Comparison of ENCODE assay signal across 9 cellular contexts in genomic region chr17:80892019-80892855, GRCh38.
DNase-seq lines count a peak whose midpoint lies in the region; ATAC-seq, FAIRE-seq and TF ChIP-seq lines count a peak whose summit lies in the region.
"Had no signal": no experiment of that assay in that cellular context is flagged by ENCODE, and none has a peak within 500 bp of the region (broad histone marks: within the 10 kb centered on the region; RNA-seq: fewer than 3 reads in every experiment).

No MANE protein-coding gene starts in this region.

- H3K36me3 ChIP-seq in kidney (ENCODE audit: control insufficient read depth in 1 of 2, insufficient read depth in 2 of 2, low read length in 2 of 2) = peaks cover 9 to 10% of the 10 kb centered on the region in 2 donors

- TF ChIP-seq CTCF in A549 (IDR thresholded peaks at IDR 0.05) (no peak), kidney (IDR thresholded peaks at IDR 0.05; ENCODE audit: borderline replicate concordance, extremely low read depth, insufficient read depth) (no peak)

- TF ChIP-seq RAD21 in A549 (conservative IDR thresholded peaks at IDR 0.05 in 1 of 2, IDR thresholded peaks at IDR 0.05 in 1 of 2) = no peak

- H3K4me3 ChIP-seq in A549 (no peak overlapping the region), kidney (ENCODE audit: low read length in 2 of 2) (no peak overlapping the region)

- peak overlapping the region; percentile 70 for H3K4me2 ChIP-seq in A549

- H3K9me3 Mint-ChIP-seq in T-helper 2 cell treated with Interferon-gamma antibody and Interleukin-4, amounts not matched to agents 5 μg/mL and 100 μg/mL, for 36 hours = no peaks in the 10 kb centered on the region

- peak overlapping the region; percentile 85 for H3K4me3 Mint-ChIP-seq in T-helper 2 cell treated with Interferon-gamma antibody and Interleukin-4, amounts not matched to agents 5 μg/mL and 100 μg/mL, for 36 hours

- POLR2A ChIA-PET in A549 (lab: Yijun Ruan, JAX) = interaction anchor here (0.6 to 1.0 kb wide), 2 partner anchors 437 to 1008 kb away, joined by 3 to 4 read pairs; no protein-coding TSS in a partner anchor

- FAIRE-seq in A549 (lab: Jason Lieb, UNC) (peak; percentile 98), kidney (lab: Jason Lieb, UNC) (no peak)

- DNase-seq in A549 (ENCODE audit: low read depth in 1 of 2, low spot score in 1 of 2) (peak; percentile 86 to 97), HT-29 (ENCODE audit: low spot score) (peak; percentile 75), amygdala (lab: John Stamatoyannopoulos, UW) (peak in 33 of 56 donors; percentile 5 to 80 (median 34)), kidney (peak; percentile 86), medulla oblongata (ENCODE audit: extremely low spot score) (no peak)
- peak; percentile 91 for DNase-seq in T-helper 2 cell treated with Interferon-gamma antibody and Interleukin-4, amounts not matched to agents 5 μg/mL and 100 μg/mL, for 36 hours (ENCODE audit: low spot score)
- DNase-seq in stimulated activated CD4-positive, alpha-beta T cell treated with anti-CD3 and anti-CD28 coated beads, Interleukin-4, amount 100 ng/mL, for 24 hours = peak; percentile 96

- intact Hi-C loops in kidney (cut with DNase I) = no loop called here

- H3K27ac ChIP-seq in A549 (peak overlapping the region; percentile 57 to 84), kidney (ENCODE audit: low read depth in 2 of 2, low read length in 2 of 2) (no peak overlapping the region)
- H3K27ac ChIP-seq: parathyroid adenoma had no signal

- WGBS in A549 (ENCODE audit: missing lambda C conversion rate) = 46% methylated on average over 35 of the region's 35 CpGs

- ATAC-seq in A549 (peak; percentile 83 to 85), GM19351 (IDR thresholded peaks at IDR 0.05; ENCODE audit: unreplicated experiment) (peak; percentile 90)

- H3K27ac Mint-ChIP-seq in T-helper 2 cell treated with Interferon-gamma antibody and Interleukin-4, amounts not matched to agents 5 μg/mL and 100 μg/mL, for 36 hours = peak overlapping the region; percentile 95

- TF ChIP-seq EP300 in A549 (IDR thresholded peaks at IDR 0.05) = no peak

- no peak overlapping the region for H3K9ac ChIP-seq in kidney (ENCODE audit: low read length in 2 of 2)
- H3K9ac ChIP-seq: parathyroid adenoma had no signal

- H3K36me3 Mint-ChIP-seq in T-helper 2 cell treated with Interferon-gamma antibody and Interleukin-4, amounts not matched to agents 5 μg/mL and 100 μg/mL, for 36 hours (ENCODE audit: low read depth) = peaks cover 80% of the 10 kb centered on the region

- H3K4me1 Mint-ChIP-seq in T-helper 2 cell treated with Interferon-gamma antibody and Interleukin-4, amounts not matched to agents 5 μg/mL and 100 μg/mL, for 36 hours (ENCODE audit: low read depth) = peaks cover 67% of the 10 kb centered on the region

- CTCF ChIA-PET in A549 (lab: Yijun Ruan, JAX) = interaction anchor here (0.6 to 2.8 kb wide), 20 partner anchors 10 to 415 kb away, joined by 3 to 11 read pairs (median 4); no protein-coding TSS in a partner anchor

- H3K4me1 ChIP-seq in A549 (peaks cover 30% of the 10 kb centered on the region), kidney (ENCODE audit: control insufficient read depth in 1 of 2, insufficient read depth in 1 of 2, low read depth in 1 of 2, low read length in 2 of 2) (no peaks in the 10 kb centered on the region)
- H3K4me1 ChIP-seq: parathyroid adenoma had no signal

- H3K9me3 ChIP-seq in A549 (no peaks in the 10 kb centered on the region), kidney (ENCODE audit: control insufficient read depth in 1 of 2, low read length in 2 of 2) (no peaks in the 10 kb centered on the region)

- no peaks in the 10 kb centered on the region for H3K27me3 Mint-ChIP-seq in T-helper 2 cell treated with Interferon-gamma antibody and Interleukin-4, amounts not matched to agents 5 μg/mL and 100 μg/mL, for 36 hours (ENCODE audit: low read depth)

- TF ChIP-seq POLR2A in A549 (IDR thresholded peaks at IDR 0.05; ENCODE audit: low read length) = no peak

TF ChIP-seq in A549, 52 proteins besides CTCF, POLR2A, EP300 and RAD21:
- TF ChIP-seq JUNB (IDR thresholded peaks at IDR 0.05) = peak; percentile 85
- no peak for TF ChIP-seq HOXB5 (CRISPR knock-in tag; IDR thresholded peaks at IDR 0.05)
- TF ChIP-seq GATA3 (IDR thresholded peaks at IDR 0.05; ENCODE audit: borderline replicate concordance) = peak; percentile 72
- no peak for TF ChIP-seq CHD2 (IDR thresholded peaks at IDR 0.05; ENCODE audit: low read length, partially characterized antibody)
- no peak for TF ChIP-seq RFX5 (IDR thresholded peaks at IDR 0.05)
- TF ChIP-seq CHD4 (IDR thresholded peaks at IDR 0.05; ENCODE audit: borderline replicate concordance) = no peak
- peak; percentile 90 for TF ChIP-seq FOSL2 (IDR thresholded peaks at IDR 0.05)
- TF ChIP-seq FOSL2 (CRISPR knock-in tag; IDR thresholded peaks at IDR 0.05) = peak; percentile 98
- TF ChIP-seq CEBPB (IDR thresholded peaks at IDR 0.05) = peak; percentile 29 to 85; a peak in 2 of 4 replicates
- 0 out of 2 replicates have a peak, but pooled peaks have one; percentile 32 for TF ChIP-seq PBX3 (IDR thresholded peaks at IDR 0.05)
- TF ChIP-seq BHLHE40 (IDR thresholded peaks at IDR 0.05; ENCODE audit: low read depth, low read length) = peak; percentile 91
- no peak for TF ChIP-seq ZNF302 (CRISPR knock-in tag; IDR thresholded peaks at IDR 0.05)
- TF ChIP-seq MYC (IDR thresholded peaks at IDR 0.05; ENCODE audit: borderline replicate concordance, low read length) = peak; percentile 70; the same call in 1 of the 2 replicates
- peak; percentile 97 for TF ChIP-seq MAX (IDR thresholded peaks at IDR 0.05)
- peak in 1 of 2 experiments; percentile 70; a peak in 2 of 5 replicates for TF ChIP-seq JUN (IDR thresholded peaks at IDR 0.05)
- peak; percentile 65 for TF ChIP-seq E2F6 (IDR thresholded peaks at IDR 0.05; ENCODE audit: borderline replicate concordance, low read depth)
- TF ChIP-seq HES2 (IDR thresholded peaks at IDR 0.05) = no peak
- no peak for TF ChIP-seq NFE2L2 (conservative IDR thresholded peaks at IDR 0.05; ENCODE audit: low read length)
- TF ChIP-seq SMC3 (IDR thresholded peaks at IDR 0.05) = 0 out of 3 replicates have a peak, but pooled peaks have one; percentile 4
- TF ChIP-seq FOXS1 (CRISPR knock-in tag; IDR thresholded peaks at IDR 0.05) = no peak
TF ChIP-seq in A549: peak in this region for 11.

Comparison
In these comparisons a context has a peak if more than half of its experiments do, and no peak if none do; other contexts are left out.
1. H3K27ac ChIP-seq: peak in A549 (2 of 2); none in kidney (0 of 2).